Comparison of ENCODE assay signal across 21 cellular contexts in genomic region chr1:210254298-210254697, GRCh38. TPM values are rescaled to one million over a fixed set of nuclear protein-coding genes. Genes with fewer than 3 reads are reported as not detected.
DNase-seq lines count a peak whose midpoint lies in the region; FAIRE-seq and TF ChIP-seq lines count a peak whose summit lies in the region.
"Had no signal": no experiment of that assay in that cellular context is flagged by ENCODE, and none has a peak within 500 bp of the region (broad histone marks: within the 10 kb centered on the region; RNA-seq: fewer than 3 reads in every experiment).

No MANE protein-coding gene starts in this region.

- no peaks in the 10 kb centered on the region for H3K79me2 ChIP-seq in neural progenitor cell (ENCODE audit: low read depth)

- no peak overlapping the region for H3K4me2 ChIP-seq in neural progenitor cell
- H3K4me2 ChIP-seq: A549 had no signal

- DNase-seq in glutamatergic neuron (no peak), neural progenitor cell (ENCODE audit: low spot score) (no peak), type B pancreatic cell (ENCODE audit: extremely low spot score, unreplicated experiment) (no peak), RCC 7860 (ENCODE audit: low spot score) (no peak), HUDEP-2 (lab: John Stamatoyannopoulos, UW; ENCODE audit: unreplicated experiment in 76 of 76) (no peak), GDM1 (lab: John Stamatoyannopoulos, UW) (no peak)
- DNase-seq: 8988T; ACHN; AML-193; BE2C; C1 segment of cervical spinal cord; Calu3; CD4-positive, alpha-beta memory T cell; DMS79 treated with DMSO at 0.1 percent for 48 hours had no signal

- H3K4me3 ChIP-seq in HEK293 (ENCODE audit: low read depth, low read length) (no peak overlapping the region), neural progenitor cell (no peak overlapping the region)
- H3K4me3 ChIP-seq: A549, HAP-1 had no signal

- no peak overlapping the region for H2AFZ ChIP-seq in neural progenitor cell (replicated peaks)
- H2AFZ ChIP-seq: GM23338 had no signal

- H3K27me3 Mint-ChIP-seq in glutamatergic neuron (ENCODE audit: unreplicated experiment) = peaks cover 6% of the 10 kb centered on the region
- peaks cover 11% of the 10 kb centered on the region for H3K27me3 Mint-ChIP-seq in neural progenitor cell (ENCODE audit: insufficient read depth, low read depth)
- peaks cover 44% of the 10 kb centered on the region for H3K27me3 Mint-ChIP-seq in type B pancreatic cell

- H3K9me3 Mint-ChIP-seq in glutamatergic neuron (ENCODE audit: unreplicated experiment) (peaks cover 5% of the 10 kb centered on the region), neural progenitor cell (no peaks in the 10 kb centered on the region), type B pancreatic cell (no peaks in the 10 kb centered on the region)
- H3K9me3 Mint-ChIP-seq: GM23338 had no signal

- TF ChIP-seq CTCF in HEK293 (tag by site-specific recombination; IDR thresholded peaks at IDR 0.05) (no peak), glutamatergic neuron (IDR thresholded peaks at IDR 0.05; ENCODE audit: partially characterized antibody, unreplicated experiment) (no peak), neural progenitor cell (IDR thresholded peaks at IDR 0.05) (no peak), type B pancreatic cell (conservative IDR thresholded peaks at IDR 0.05) (no peak)

- H3K27ac Mint-ChIP-seq in glutamatergic neuron (ENCODE audit: unreplicated experiment) (no peak overlapping the region), neural progenitor cell (no peak overlapping the region), type B pancreatic cell (no peak overlapping the region)
- H3K27ac Mint-ChIP-seq: CD4-positive, alpha-beta memory T cell; GM23338 had no signal

- H3K36me3 ChIP-seq in HEK293 (ENCODE audit: control insufficient read depth in 2 of 2, insufficient read depth in 1 of 2, low read length in 2 of 2) (no peaks in the 10 kb centered on the region), neural progenitor cell (no peaks in the 10 kb centered on the region)
- H3K36me3 ChIP-seq: BE2C, HAP-1 had no signal

- H3K27me3 ChIP-seq in neural progenitor cell = peaks cover 41% of the 10 kb centered on the region
- H3K27me3 ChIP-seq: BE2C had no signal

- no peak for FAIRE-seq in RCC 7860 (lab: Jason Lieb, UNC)
- FAIRE-seq: A549, GM12892, GM19239, H54 had no signal

- H3K4me3 Mint-ChIP-seq in glutamatergic neuron (ENCODE audit: unreplicated experiment) = peak overlapping the region; percentile 61
- H3K4me3 Mint-ChIP-seq in neural progenitor cell = peak overlapping the region; percentile 10
- peak overlapping the region; percentile 67 for H3K4me3 Mint-ChIP-seq in type B pancreatic cell
- H3K4me3 Mint-ChIP-seq: GM23338 had no signal

- POLR2A ChIA-PET in HEK293 (lab: Yijun Ruan, JAX) = interaction anchor here (1.4 to 2.5 kb wide), 2 partner anchors 11 to 32 kb away, joined by 3 to 7 read pairs; no protein-coding TSS in a partner anchor

- H3K4me1 Mint-ChIP-seq in glutamatergic neuron (ENCODE audit: low read depth, unreplicated experiment) = peaks cover 16% of the 10 kb centered on the region
- H3K4me1 Mint-ChIP-seq in neural progenitor cell = peaks cover 39% of the 10 kb centered on the region
- H3K4me1 Mint-ChIP-seq in type B pancreatic cell (ENCODE audit: unreplicated experiment) = peaks cover 31% of the 10 kb centered on the region

- CTCF ChIA-PET in HEK293 (lab: Yijun Ruan, JAX) = interaction anchor here (5.3 kb wide), 1 partner anchor 11 kb away, joined by 43 read pairs; no protein-coding TSS in a partner anchor

- H3K27ac ChIP-seq in HEK293 (ENCODE audit: extremely low read depth, low read depth, low read length) = no peak overlapping the region
- no peak overlapping the region for H3K27ac ChIP-seq in neural progenitor cell
- H3K27ac ChIP-seq: A549 had no signal

- H4K20me1 ChIP-seq in neural progenitor cell (ENCODE audit: low read depth) = no peaks in the 10 kb centered on the region

- H3K36me3 Mint-ChIP-seq in glutamatergic neuron (ENCODE audit: unreplicated experiment) (peaks cover 4% of the 10 kb centered on the region), neural progenitor cell (no peaks in the 10 kb centered on the region), type B pancreatic cell (no peaks in the 10 kb centered on the region)
- H3K36me3 Mint-ChIP-seq: CD4-positive, alpha-beta memory T cell had no signal

- no peak overlapping the region for H3K9ac ChIP-seq in neural progenitor cell

- no peaks in the 10 kb centered on the region for H3K9me3 ChIP-seq in HEK293 (ENCODE audit: control insufficient read depth, insufficient read depth, low read depth, low read length)
- no peaks in the 10 kb centered on the region for H3K9me3 ChIP-seq in neural progenitor cell (ENCODE audit: low read depth)
- H3K9me3 ChIP-seq: A549, BE2C, HAP-1 had no signal

- peaks cover 42% of the 10 kb centered on the region for H3F3A ChIP-seq in neural progenitor cell (ENCODE audit: low read depth)

- H3K4me1 ChIP-seq in HEK293 (ENCODE audit: control insufficient read depth, insufficient read depth, low read length) (peaks cover 18% of the 10 kb centered on the region), neural progenitor cell (peaks cover 32% of the 10 kb centered on the region)

TF ChIP-seq in HEK293, 187 proteins besides CTCF, POLR2A, EP300 and RAD21:
- TF ChIP-seq ZNF133 (tag by site-specific recombination; IDR thresholded peaks at IDR 0.05) (peak; percentile 97), ZNF510 (tag by site-specific recombination; IDR thresholded peaks at IDR 0.05; ENCODE audit: insufficient replicate concordance) (no peak)

RNA-seq across cellular contexts. Expression of gene SERTAD4, which starts 21.7 kb away (rescaled TPM):
- total RNA-seq in glutamatergic neuron (ENCODE audit: unreplicated experiment) (1.5 TPM), neural progenitor cell (ENCODE audit: low replicate concordance) (2.5 and 2.8 TPM in 2 replicates), type B pancreatic cell (ENCODE audit: low replicate concordance) (4.6 and 11.4 TPM in 2 replicates)
- total RNA-seq: CD4-positive, alpha-beta memory T cell had no signal

Comparison
In these comparisons a context has a peak if more than half of its experiments do, and no peak if none do; other contexts are left out.
1. H3K4me3 Mint-ChIP-seq: peak in every context shown above with its lines; median percentile 67 in type B pancreatic cell; 61 in glutamatergic neuron; 10 in neural progenitor cell.